ENCODE assay signal across 8 cellular contexts in the genomic region with DNA sequence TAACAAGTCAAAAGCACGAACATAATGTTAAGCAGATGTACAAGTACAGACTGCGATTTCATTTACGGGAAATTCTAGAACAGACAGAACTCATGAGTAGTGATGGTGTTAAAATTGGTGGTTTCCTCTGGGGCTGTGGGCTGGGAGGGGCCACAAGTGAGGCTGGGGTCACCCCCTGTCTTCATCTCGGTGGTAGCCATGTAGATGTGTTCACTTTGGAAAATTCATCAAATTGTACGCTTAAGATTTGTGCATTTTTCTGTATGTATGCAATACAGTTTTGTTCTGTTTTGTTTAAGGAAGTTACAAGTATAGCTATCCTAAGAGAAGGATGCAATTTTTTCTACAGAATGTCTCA. TPM values are rescaled to one million over a fixed set of nuclear protein-coding genes. Genes with fewer than 3 reads are reported as not detected.
DNase-seq lines count a peak whose midpoint lies in the region; ATAC-seq, FAIRE-seq and TF ChIP-seq lines count a peak whose summit lies in the region.

No MANE protein-coding gene starts in this region.

- H3K36me3 ChIP-seq in kidney (ENCODE audit: control insufficient read depth in 1 of 2, insufficient read depth in 2 of 2, low read length in 2 of 2) = peaks cover 0 to 3% of the 10 kb centered on the region in 2 donors
- peaks cover 0 to 15% (median 10%) of the 10 kb centered on the region in 3 donors for H3K36me3 ChIP-seq in tibial artery

- H3K27me3 ChIP-seq in tibial artery = no peaks in the 10 kb centered on the region

- peak in 1 of 2 donors; percentile 33 for ATAC-seq in activated naive CD4-positive, alpha-beta T cell treated with anti-CD3 and anti-CD28 coated beads, Interleukin-2, amount 50 U/mL, for 72 hours
- no peak for ATAC-seq in HG02759 (IDR thresholded peaks at IDR 0.05; ENCODE audit: unreplicated experiment)

- FAIRE-seq in kidney (lab: Jason Lieb, UNC) = no peak

- peak overlapping the region; percentile 47 to 91 for H3K4me3 ChIP-seq in kidney (ENCODE audit: low read length in 2 of 2)
- peak overlapping the region; percentile 89 to 99 for H3K4me3 ChIP-seq in tibial artery

- no peak for TF ChIP-seq CTCF in kidney (IDR thresholded peaks at IDR 0.05; ENCODE audit: borderline replicate concordance, extremely low read depth, insufficient read depth)
- TF ChIP-seq CTCF in tibial artery (IDR thresholded peaks at IDR 0.05) = no peak

- peak overlapping the region; percentile 92 to 95 for H3K27ac Mint-ChIP-seq in activated naive CD4-positive, alpha-beta T cell treated with anti-CD3 and anti-CD28 coated beads, Interleukin-2, amount 50 U/mL, for 72 hours

- no peaks in the 10 kb centered on the region for H3K9me3 ChIP-seq in kidney (ENCODE audit: control insufficient read depth in 1 of 2, low read length in 2 of 2)
- no peaks in the 10 kb centered on the region for H3K9me3 ChIP-seq in tibial artery

- peaks cover 4 to 5% of the 10 kb centered on the region in 2 donors for H3K9me3 Mint-ChIP-seq in activated naive CD4-positive, alpha-beta T cell treated with anti-CD3 and anti-CD28 coated beads, Interleukin-2, amount 50 U/mL, for 72 hours

- peaks cover 6% of the 10 kb centered on the region in 2 donors for H3K36me3 Mint-ChIP-seq in activated naive CD4-positive, alpha-beta T cell treated with anti-CD3 and anti-CD28 coated beads, Interleukin-2, amount 50 U/mL, for 72 hours

- peak overlapping the region; percentile 50 to 72 for H3K9ac ChIP-seq in kidney (ENCODE audit: low read length in 2 of 2)

- H3K4me1 ChIP-seq in kidney (ENCODE audit: control insufficient read depth in 1 of 2, insufficient read depth in 1 of 2, low read depth in 1 of 2, low read length in 2 of 2) (peaks cover 0 to 6% of the 10 kb centered on the region in 2 donors), tibial artery (peaks cover 0 to 22% (median 11%) of the 10 kb centered on the region in 4 donors)

- DNase-seq in activated effector memory CD4-positive, alpha-beta T cell treated with anti-CD3 and anti-CD28 coated beads, Interleukin-2, amount 50 U/mL, for 16 hours = peak; percentile 63
- no peak for DNase-seq in activated effector memory CD4-positive, alpha-beta T cell treated with Interleukin-2 at 50 U/mL for 16 hours
- DNase-seq in activated naive CD4-positive, alpha-beta T cell treated with anti-CD3 and anti-CD28 coated beads, Interleukin-2, amount 50 U/mL, for 72 hours (ENCODE audit: low spot score in 2 of 2) = no peak
- DNase-seq in kidney (no peak), tibial artery (no peak), NCI-H1694 (lab: John Stamatoyannopoulos, UW) (no peak), SHP77 (lab: John Stamatoyannopoulos, UW) (no peak)

- H3K27ac ChIP-seq in kidney (ENCODE audit: low read depth in 2 of 2, low read length in 2 of 2) (peak overlapping the region; percentile 63 to 74), tibial artery (peak overlapping the region; percentile 66 to 83)

- intact Hi-C loops in kidney (cut with DNase I) = no loop called here
- intact Hi-C loops in tibial artery (cut with DNase I; ENCODE audit: low total_unique reads) = loop anchor here (5.0 to 10.0 kb wide), 2 partner anchors 71 to 166 kb away; a partner anchor contains a TSS

RNA-seq across cellular contexts. Expression of a gene that starts 0.5 kb away (rescaled TPM):
- total RNA-seq in activated naive CD4-positive, alpha-beta T cell treated with anti-CD3 and anti-CD28 coated beads, Interleukin-2, amount 50 U/mL, for 72 hours = 10 to 100 TPM; 55.0 to 73.2 TPM
- total RNA-seq in kidney = 51.3 TPM
- polyA plus RNA-seq in kidney (ENCODE audit: insufficient read depth, low read depth, low replicate concordance) = 41.9 TPM

RNA-seq across cellular contexts. Expression of a gene that starts 44.4 kb away (rescaled TPM):
- 10 to 100 TPM; 25.8 to 44.4 TPM for total RNA-seq in activated naive CD4-positive, alpha-beta T cell treated with anti-CD3 and anti-CD28 coated beads, Interleukin-2, amount 50 U/mL, for 72 hours
- 56.2 TPM for total RNA-seq in kidney
- 9.6 TPM for polyA plus RNA-seq in kidney (ENCODE audit: insufficient read depth, low read depth, low replicate concordance)
